Comparison of ENCODE assay signal across 12 cellular contexts in the genomic region with DNA sequence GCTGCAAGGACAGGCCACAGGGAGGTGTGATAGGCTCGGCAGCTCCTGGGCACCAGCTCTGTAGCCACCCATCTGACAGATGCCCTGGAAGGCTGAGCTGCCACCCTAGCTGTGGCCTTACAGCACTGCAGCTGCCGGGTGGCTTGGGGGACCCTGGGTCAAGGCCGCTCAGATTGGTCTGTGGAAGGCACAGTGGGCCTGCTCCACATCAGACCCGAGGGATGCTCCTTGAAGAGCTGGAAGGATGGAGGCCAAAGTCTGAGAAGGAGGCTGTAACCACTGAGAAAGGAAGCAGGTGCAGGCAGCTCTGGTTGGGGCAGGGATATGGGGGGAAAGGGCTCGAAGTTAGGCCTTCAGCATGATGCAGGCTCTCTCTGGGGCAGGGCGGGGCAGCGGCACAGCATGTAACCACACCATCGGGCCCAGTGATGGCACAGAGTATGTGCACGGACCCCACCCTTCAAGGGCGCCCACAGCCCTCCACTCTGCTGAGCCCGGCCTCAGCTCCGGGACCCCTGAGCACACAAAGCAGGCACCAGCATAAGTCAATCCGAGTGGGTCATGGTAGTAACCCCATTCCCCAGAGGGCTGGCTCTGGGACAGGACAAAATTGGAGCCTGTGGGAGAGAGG.
"Had no signal": no experiment of that assay in that cellular context is flagged by ENCODE, and none has a peak within 500 bp of the region (broad histone marks: within the 10 kb centered on the region; RNA-seq: fewer than 3 reads in every experiment).

No MANE protein-coding gene starts in this region.

- H3K27me3 Mint-ChIP-seq: activated CD4-positive, alpha-beta memory T cell treated with anti-CD3 and anti-CD28 coated beads, Interleukin-2, amount 10 ng/mL, durations not matched to agents 7 days and 5 days had no signal

- H3K4me1 Mint-ChIP-seq: activated CD4-positive, alpha-beta memory T cell treated with anti-CD3 and anti-CD28 coated beads, Interleukin-2, amount 10 ng/mL, durations not matched to agents 7 days and 5 days; activated CD4-positive, alpha-beta T cell treated with anti-CD3 and anti-CD28 coated beads for 36 hours; naive thymus-derived CD8-positive, alpha-beta T cell had no signal

- DNase-seq: activated CD4-positive, alpha-beta memory T cell treated with anti-CD3 and anti-CD28 coated beads, Interleukin-2, amount 10 ng/mL, durations not matched to agents 7 days and 5 days; activated CD4-positive, alpha-beta T cell treated with anti-CD3 and anti-CD28 coated beads for 36 hours; activated gamma-delta T cell; body of pancreas; central memory CD4-positive, alpha-beta T cell; effector memory CD4-positive, alpha-beta T cell; foreskin keratinocyte; small intestine; thyroid gland had no signal

- H3K4me3 Mint-ChIP-seq: activated CD4-positive, alpha-beta memory T cell treated with anti-CD3 and anti-CD28 coated beads, Interleukin-2, amount 10 ng/mL, durations not matched to agents 7 days and 5 days; activated CD4-positive, alpha-beta T cell treated with anti-CD3 and anti-CD28 coated beads for 36 hours; activated T-cell treated with anti-CD3 and anti-CD28 coated beads, Interleukin-2, amount 50 U/mL, for 24 hours; naive thymus-derived CD8-positive, alpha-beta T cell had no signal

- H3K27ac Mint-ChIP-seq: activated CD4-positive, alpha-beta memory T cell treated with anti-CD3 and anti-CD28 coated beads, Interleukin-2, amount 10 ng/mL, durations not matched to agents 7 days and 5 days; activated CD4-positive, alpha-beta T cell treated with anti-CD3 and anti-CD28 coated beads for 36 hours; activated naive CD4-positive, alpha-beta T cell treated with anti-CD3 and anti-CD28 coated beads, Interleukin-2, amount 50 U/mL, for 72 hours; activated T-cell treated with anti-CD3 and anti-CD28 coated beads, Interleukin-2, amount 50 U/mL, for 24 hours; naive thymus-derived CD8-positive, alpha-beta T cell had no signal

- ATAC-seq: activated CD4-positive, alpha-beta T cell treated with anti-CD3 and anti-CD28 coated beads for 36 hours; activated naive CD4-positive, alpha-beta T cell treated with anti-CD3 and anti-CD28 coated beads, Interleukin-2, amount 50 U/mL, for 72 hours; body of pancreas; foreskin keratinocyte; naive thymus-derived CD8-positive, alpha-beta T cell had no signal
